Comparison of ENCODE assay signal across 25 cellular contexts in the genomic region with DNA sequence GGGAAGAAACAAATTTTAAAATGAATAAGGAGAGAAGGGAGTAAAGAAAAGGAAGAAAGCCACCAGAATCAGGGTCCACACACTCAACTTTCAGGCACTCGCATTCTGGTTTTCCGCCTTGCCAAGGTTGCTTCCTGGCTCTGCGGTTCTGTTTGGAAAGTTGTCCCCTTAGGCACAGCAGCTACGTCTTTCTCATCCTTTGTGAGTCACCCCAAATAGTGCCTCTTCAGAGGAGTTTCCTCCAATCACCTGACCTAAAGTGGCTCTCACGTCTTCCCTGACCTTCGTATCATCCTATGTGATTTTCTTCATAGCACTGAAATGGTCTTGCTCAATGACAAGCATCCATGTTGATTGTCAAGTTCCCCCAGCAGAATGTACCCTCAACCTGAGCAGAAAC.
"Had no signal": no experiment of that assay in that cellular context is flagged by ENCODE, and none has a peak within 500 bp of the region (broad histone marks: within the 10 kb centered on the region; RNA-seq: fewer than 3 reads in every experiment).

No MANE protein-coding gene starts in this region.

- FAIRE-seq: HepG2 had no signal

- H3K27ac Mint-ChIP-seq: T-cell had no signal

- H3K9me3 ChIP-seq: MG63, SK-N-SH had no signal

- H3K4me3 Mint-ChIP-seq: T-cell had no signal

- H3K4me2 ChIP-seq: SK-N-SH had no signal

- ATAC-seq: HepG2, Panc1, Right ventricle myocardium inferior, T-cell had no signal

- H3K4me3 ChIP-seq: MG63 had no signal

- H3K4me1 Mint-ChIP-seq: T-cell had no signal

- H3K36me3 Mint-ChIP-seq: T-cell had no signal

- H3K36me3 ChIP-seq: MG63 had no signal

- DNase-seq: IMR-90, Karpas-422, KG1, MG63, NCI-H1092, NCI-H1105 treated with DMSO at 0.1 percent for 48 hours, NCI-H1417 treated with DMSO at 0.1 percent for 48 hours, NCI-H146, NCI-H1694 treated with DMSO at 0.1 percent for 48 hours, NCI-H1930, NCI-H2081, NCI-H2107, NCI-H226, NCI-H446, NCI-H510A, NCI-H524 treated with DMSO at 0.1 percent for 48 hours, NCI-H69, NCI-H774, SIG-M5, SK-N-SH, SW 1271, T-cell had no signal

- H3K9me3 Mint-ChIP-seq: T-cell had no signal

- H3K9me2 ChIP-seq: SK-N-SH had no signal

- H3K9ac ChIP-seq: SK-N-SH had no signal

- H3K27me3 ChIP-seq: MG63 had no signal
